In genomic region chrX:99800016-99800415, GRCh38 we compare ENCODE assay signal across 7 cellular contexts.
"Had no signal": no experiment of that assay in that cellular context is flagged by ENCODE, and none has a peak within 500 bp of the region (broad histone marks: within the 10 kb centered on the region; RNA-seq: fewer than 3 reads in every experiment).

No MANE protein-coding gene starts in this region.

- ATAC-seq: GM12878 had no signal

- FAIRE-seq: G401.6, GM12878, GM12891, GM12892, GM18507 had no signal

- H3K4me3 ChIP-seq: GM12878 had no signal

- DNase-seq: GDM1, GF-D8 had no signal
